Comparison of ENCODE assay signal across 12 cellular contexts in genomic region chr2:109422071-109422757, GRCh38.
"Had no signal": no experiment of that assay in that cellular context is flagged by ENCODE, and none has a peak within 500 bp of the region (broad histone marks: within the 10 kb centered on the region; RNA-seq: fewer than 3 reads in every experiment).

No MANE protein-coding gene starts in this region.

- ATAC-seq: stimulated activated naive CD8-positive, alpha-beta T cell treated with anti-CD3 and anti-CD28 coated beads, Interleukin-15, amount 100 ng/mL, for 72 hours had no signal

- H3K9me3 ChIP-seq: colonic mucosa, left ventricle myocardium inferior, ovary, suprapubic skin had no signal

- H3K27me3 ChIP-seq: brain microvascular endothelial cell, colonic mucosa, ovary, suprapubic skin had no signal

- DNase-seq: activated CD4-positive, alpha-beta T cell treated with anti-CD3 and anti-CD28 coated beads, Interleukin-2, amount 50 U/mL, for 4 hours; activated naive CD4-positive, alpha-beta T cell; activated naive CD8-positive, alpha-beta T cell treated with anti-CD3 and anti-CD28 coated beads, Interleukin-2, amount 10 ng/mL, durations not matched to agents 7 days and 5 days; brain microvascular endothelial cell; central memory CD4-positive, alpha-beta T cell; colonic mucosa; left ventricle myocardium inferior; naive B cell; stimulated activated naive CD8-positive, alpha-beta T cell treated with anti-CD3 and anti-CD28 coated beads, Interleukin-15, amount 100 ng/mL, for 72 hours had no signal

- H3K27ac ChIP-seq: brain microvascular endothelial cell, colonic mucosa, left ventricle myocardium inferior, ovary, SK-N-MC, suprapubic skin had no signal

- H3K4me3 ChIP-seq: colonic mucosa, left ventricle myocardium inferior, ovary, SK-N-MC, suprapubic skin had no signal

- H3K4me1 ChIP-seq: colonic mucosa, left ventricle myocardium inferior, suprapubic skin had no signal

- H3K36me3 ChIP-seq: brain microvascular endothelial cell, colonic mucosa, left ventricle myocardium inferior, ovary, suprapubic skin had no signal
